In genomic region chr10:62048919-62049636, GRCh38 we compare ENCODE assay signal across 8 cellular contexts.
DNase-seq lines count a peak whose midpoint lies in the region; ATAC-seq lines count a peak whose summit lies in the region.

No MANE protein-coding gene starts in this region.

- no peaks in the 10 kb centered on the region for H3K9me3 ChIP-seq in mononuclear cell (ENCODE audit: low read depth, low read length)

- DNase-seq in NCI-H510A treated with DMSO at 0.1 percent for 48 hours (lab: John Stamatoyannopoulos, UW) (peak; percentile 36), activated T-cell treated with anti-CD3 and anti-CD28 coated beads for 48 hours (ENCODE audit: low read depth) (peak; percentile 70), epidermal melanocyte (ENCODE audit: insufficient read length, low spot score) (peak; percentile 69), NCI-H1694 (lab: John Stamatoyannopoulos, UW) (no peak)
- peak; percentile 36 to 68 for DNase-seq in stimulated activated CD8-positive, alpha-beta memory T cell treated with anti-CD3 and anti-CD28 coated beads, Interleukin-15, amount 100 ng/mL, for 48 hours (ENCODE audit: low read depth in 2 of 2)

- H3K4me1 ChIP-seq in mononuclear cell (ENCODE audit: insufficient read depth, low read length) = peaks cover 85% of the 10 kb centered on the region

- H3K4me3 ChIP-seq in GM08714 (ENCODE audit: low read length) = peak overlapping the region; percentile 37; the same call in 1 of the 2 replicates
- H3K4me3 ChIP-seq in mononuclear cell (ENCODE audit: low read length) = peak overlapping the region; percentile 32

- ATAC-seq in GM21529 (IDR thresholded peaks at IDR 0.05; ENCODE audit: unreplicated experiment) = no peak

- H3K27me3 ChIP-seq in mononuclear cell (ENCODE audit: insufficient read depth, low read length) = no peaks in the 10 kb centered on the region
